9 cellular contexts compared by ENCODE assay signal in genomic region chr9:84511651-84512050, GRCh38.
"Had no signal": no experiment of that assay in that cellular context is flagged by ENCODE, and none has a peak within 500 bp of the region (broad histone marks: within the 10 kb centered on the region; RNA-seq: fewer than 3 reads in every experiment).

No MANE protein-coding gene starts in this region.

- DNase-seq: GM23248, GOT3, H7, HFFc6, KBM-7 had no signal

- ATAC-seq: HCT116, HepG2 had no signal

- H3K9ac ChIP-seq: GM23248 had no signal

- H3K4me3 ChIP-seq: GM23248, HAP-1 had no signal

- H3K4me1 ChIP-seq: HAP-1 had no signal

- FAIRE-seq: HepG2 had no signal

- H3K27ac ChIP-seq: GM23248, HL-60 had no signal

- H3K36me3 ChIP-seq: HAP-1 had no signal

- H2AFZ ChIP-seq: GM23248 had no signal

- H3K9me3 ChIP-seq: HAP-1 had no signal
